11 cellular contexts compared by ENCODE assay signal in genomic region chr2:190636362-190636761, GRCh38. TPM values are rescaled to one million over a fixed set of nuclear protein-coding genes. Genes with fewer than 3 reads are reported as not detected.
DNase-seq lines count a peak whose midpoint lies in the region; ATAC-seq, FAIRE-seq and TF ChIP-seq lines count a peak whose summit lies in the region.
"Had no signal": no experiment of that assay in that cellular context is flagged by ENCODE, and none has a peak within 500 bp of the region (broad histone marks: within the 10 kb centered on the region; RNA-seq: fewer than 3 reads in every experiment).

No MANE protein-coding gene starts in this region.

- no peak for FAIRE-seq in pancreas (lab: Jason Lieb, UNC)

- peak in 3 of 4 donors; percentile 27 to 71 (median 46) for ATAC-seq in pancreas
- ATAC-seq in activated CD4-positive, alpha-beta T cell treated with anti-CD3 and anti-CD28 coated beads for 36 hours: no peak
- ATAC-seq: Panc1 had no signal

- TF ChIP-seq CTCF in esophagus squamous epithelium (IDR thresholded peaks at IDR 0.05): no peak
- TF ChIP-seq CTCF in pancreas (IDR thresholded peaks at IDR 0.05): no peak
- TF ChIP-seq CTCF in glutamatergic neuron (IDR thresholded peaks at IDR 0.05; ENCODE audit: partially characterized antibody, unreplicated experiment): no peak

- no peaks in the 10 kb centered on the region for H3K36me3 Mint-ChIP-seq in glutamatergic neuron (ENCODE audit: unreplicated experiment)
- no peaks in the 10 kb centered on the region for H3K36me3 Mint-ChIP-seq in activated CD4-positive, alpha-beta T cell treated with anti-CD3 and anti-CD28 coated beads for 36 hours (ENCODE audit: low read depth)

- peak overlapping the region; percentile 57 to 78 (median 67) for H3K27ac ChIP-seq in esophagus squamous epithelium
- no peak overlapping the region for H3K27ac ChIP-seq in pancreas
- H3K27ac ChIP-seq: right lobe of liver had no signal

- peak; percentile 45 for DNase-seq in GM04504 (ENCODE audit: low read depth)
- peak; percentile 55 for DNase-seq in RKO (ENCODE audit: low spot score)
- DNase-seq in esophagus squamous epithelium (lab: John Stamatoyannopoulos, UW): no peak
- DNase-seq in pancreas: no peak
- no peak for DNase-seq in glutamatergic neuron
- no peak for DNase-seq in pons (ENCODE audit: low spot score)
- no peak for DNase-seq in occipital lobe (lab: John Stamatoyannopoulos, UW)
- no peak for DNase-seq in activated CD4-positive, alpha-beta T cell treated with anti-CD3 and anti-CD28 coated beads for 36 hours
- DNase-seq: right lobe of liver had no signal

- POLR2A ChIA-PET in activated CD4-positive, alpha-beta T cell treated with anti-CD3 and anti-CD28 coated beads for 36 hours (lab: Charles Lee): no interaction called here

- H3K36me3 ChIP-seq in esophagus squamous epithelium (no peaks in the 10 kb centered on the region), pancreas (no peaks in the 10 kb centered on the region)
- H3K36me3 ChIP-seq: right lobe of liver had no signal

- WGBS in esophagus squamous epithelium, 2 donors: 19 to 24% methylated on average over 3 of the region's 3 CpGs
- WGBS in pancreas, 2 donors: 75 to 78% methylated on average over 3 of the region's 3 CpGs

- CTCF ChIA-PET in activated CD4-positive, alpha-beta T cell treated with anti-CD3 and anti-CD28 coated beads for 36 hours (lab: Charles Lee): interaction anchor here (0.7 to 4.1 kb wide), 9 partner anchors 8 to 555 kb away, joined by 3 to 20 read pairs (median 4); no protein-coding TSS in a partner anchor

- intact Hi-C loops in esophagus squamous epithelium (cut with DNase I): loop anchor here (10.0 kb wide), 1 partner anchor 102 kb away; the partner anchor contains the start of gene NEMP2
- intact Hi-C loops in pancreas (cut with DNase I): no loop called here
- intact Hi-C loops in activated CD4-positive, alpha-beta T cell treated with anti-CD3 and anti-CD28 coated beads for 36 hours (cut with DNase I, micrococcal nuclease): loop anchor here in 1 of 2 experiments (2.0 kb wide), 1 partner anchor 166 kb away; no protein-coding TSS in a partner anchor

- no peak for TF ChIP-seq POLR2A in esophagus squamous epithelium (IDR thresholded peaks at IDR 0.05)

- H3K27me3 Mint-ChIP-seq in glutamatergic neuron (ENCODE audit: unreplicated experiment): no peaks in the 10 kb centered on the region
- H3K27me3 Mint-ChIP-seq in activated CD4-positive, alpha-beta T cell treated with anti-CD3 and anti-CD28 coated beads for 36 hours: no peaks in the 10 kb centered on the region

- H3K9me3 ChIP-seq in esophagus squamous epithelium (no peaks in the 10 kb centered on the region), pancreas (no peaks in the 10 kb centered on the region)
- H3K9me3 ChIP-seq: right lobe of liver had no signal

- H3K4me3 Mint-ChIP-seq in glutamatergic neuron (ENCODE audit: unreplicated experiment): no peak overlapping the region
- H3K4me3 Mint-ChIP-seq in activated CD4-positive, alpha-beta T cell treated with anti-CD3 and anti-CD28 coated beads for 36 hours: no peak overlapping the region
- H3K4me3 Mint-ChIP-seq: activated T-cell treated with anti-CD3 and anti-CD28 coated beads, Interleukin-2, amount 50 U/mL, for 72 hours had no signal

- H3K4me3 ChIP-seq in esophagus squamous epithelium (no peak overlapping the region), pancreas (no peak overlapping the region)
- H3K4me3 ChIP-seq: right lobe of liver had no signal

- H3K4me1 ChIP-seq in esophagus squamous epithelium (peaks cover 20 to 28% (median 25%) of the 10 kb centered on the region in 3 donors), pancreas (no peaks in the 10 kb centered on the region)

- no peak overlapping the region for H3K27ac Mint-ChIP-seq in glutamatergic neuron (ENCODE audit: unreplicated experiment)
- no peak overlapping the region for H3K27ac Mint-ChIP-seq in activated CD4-positive, alpha-beta T cell treated with anti-CD3 and anti-CD28 coated beads for 36 hours
- H3K27ac Mint-ChIP-seq: activated T-cell treated with anti-CD3 and anti-CD28 coated beads, Interleukin-2, amount 50 U/mL, for 72 hours had no signal

- H3K4me1 Mint-ChIP-seq in glutamatergic neuron (ENCODE audit: low read depth, unreplicated experiment): no peaks in the 10 kb centered on the region
- H3K4me1 Mint-ChIP-seq in activated CD4-positive, alpha-beta T cell treated with anti-CD3 and anti-CD28 coated beads for 36 hours: peaks cover 11% of the 10 kb centered on the region

- H3K27me3 ChIP-seq in esophagus squamous epithelium (no peaks in the 10 kb centered on the region), pancreas (no peaks in the 10 kb centered on the region)
- H3K27me3 ChIP-seq: right lobe of liver had no signal

- H3K9me3 Mint-ChIP-seq in glutamatergic neuron (ENCODE audit: unreplicated experiment): no peaks in the 10 kb centered on the region
- H3K9me3 Mint-ChIP-seq in activated CD4-positive, alpha-beta T cell treated with anti-CD3 and anti-CD28 coated beads for 36 hours (ENCODE audit: low read depth): no peaks in the 10 kb centered on the region
- H3K9me3 Mint-ChIP-seq: activated T-cell treated with anti-CD3 and anti-CD28 coated beads, Interleukin-2, amount 50 U/mL, for 72 hours had no signal

RNA-seq across cellular contexts. Expression of gene NAB1, which starts 12.5 kb away (rescaled TPM):
- total RNA-seq in esophagus squamous epithelium (10 to 100 TPM; 36.7 to 69.8 (median 67.7) TPM), pancreas (10 to 100 TPM in 3 of 6 donors, 1 to 10 TPM in 3; 8.4 to 23.4 (median 10.5) TPM), glutamatergic neuron (ENCODE audit: unreplicated experiment) (12.2 TPM), occipital lobe (54.0 TPM)
- 10 to 100 TPM in 1 of 2 donors, 1 to 10 TPM in 1; 7.2 to 13.4 TPM for polyA plus RNA-seq in pancreas
- 10 to 100 TPM; 41.4 to 43.6 TPM for total RNA-seq in activated CD4-positive, alpha-beta T cell treated with anti-CD3 and anti-CD28 coated beads for 36 hours

Comparison
In these comparisons a context has a peak if more than half of its experiments do, and no peak if none do; other contexts are left out.
1. DNase-seq: peak in GM04504 (single experiment) and RKO (single experiment); none in esophagus squamous epithelium (single experiment), pancreas (0 of 6), glutamatergic neuron (single experiment), pons (single experiment), occipital lobe (single experiment) and activated CD4-positive, alpha-beta T cell treated with anti-CD3 and anti-CD28 coated beads for 36 hours (single experiment).
2. H3K27ac ChIP-seq: peak in esophagus squamous epithelium (4 of 4); none in pancreas (0 of 4).